Comparison of ENCODE assay signal across 14 cellular contexts in the genomic region with DNA sequence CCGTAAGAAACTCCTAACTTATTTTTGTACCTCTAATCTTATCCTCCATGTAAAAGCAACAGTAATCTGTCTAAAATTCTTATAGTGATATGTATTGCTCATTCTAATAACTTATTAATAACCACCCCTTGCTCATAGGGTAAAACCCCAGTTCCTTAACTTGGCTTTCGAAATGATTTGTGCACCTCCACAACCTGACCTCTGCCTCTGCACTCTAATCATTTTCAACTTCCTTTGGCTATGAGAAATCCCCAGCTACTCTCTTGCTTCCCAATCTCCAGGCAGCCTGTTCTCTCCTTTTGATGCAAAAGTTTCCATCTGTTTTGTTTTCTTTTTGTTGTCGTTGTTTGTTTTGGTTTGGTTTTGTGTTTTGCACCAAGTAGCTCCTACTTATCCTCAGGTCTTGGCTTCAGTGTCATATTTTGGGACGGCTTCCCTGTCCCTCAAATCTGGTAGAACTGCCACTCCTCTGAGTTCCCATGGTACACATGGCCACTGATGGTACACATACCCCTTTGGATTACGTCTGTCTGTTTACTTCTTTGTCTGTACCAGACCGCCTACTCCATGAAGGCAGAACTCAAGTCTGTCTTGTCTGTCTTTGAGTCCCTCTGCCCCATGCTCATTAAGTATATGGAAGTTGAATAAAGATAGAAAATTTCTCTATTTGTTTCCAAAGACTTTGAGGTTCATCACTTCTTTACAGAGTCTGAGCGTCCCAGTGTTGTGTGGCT.
A peak's percentile ranks its signal among the peaks of the same experiment; 100 is the strongest.
DNase-seq lines count a peak whose midpoint lies in the region; ATAC-seq and TF ChIP-seq lines count a peak whose summit lies in the region.
"Had no signal": no experiment of that assay in that cellular context is flagged by ENCODE, and none has a peak within 500 bp of the region (broad histone marks: within the 10 kb centered on the region; RNA-seq: fewer than 3 reads in every experiment).

No MANE protein-coding gene starts in this region.

- H3K27ac ChIP-seq in OCI-LY3 (ENCODE audit: low read length) (peak overlapping the region; percentile 87), thyroid gland (no peak overlapping the region)
- H3K27ac ChIP-seq: coronary artery, hepatocyte had no signal

- peaks cover 4% of the 10 kb centered on the region for H3K36me3 ChIP-seq in OCI-LY3 (replicated peaks; ENCODE audit: low read depth, low read length)
- H3K36me3 ChIP-seq in thyroid gland, result no peaks in the 10 kb centered on the region

- in situ Hi-C loops in GM13976 (cut with MboI; ENCODE audit: low sequenced_read_pairs, unreplicated experiment), result no loop called here

- H3K4me3 ChIP-seq in OCI-LY3 (ENCODE audit: low read length) (peak overlapping the region; percentile 60), thyroid gland (replicated peaks in 1 of 3) (no peak overlapping the region)
- H3K4me3 ChIP-seq: coronary artery, hepatocyte had no signal

- H2AFZ ChIP-seq in OCI-LY3 (ENCODE audit: low read depth, low read length), result no peak overlapping the region
- H2AFZ ChIP-seq: hepatocyte had no signal

- WGBS in thyroid gland, 2 donors, result 91 to 92% methylated on average over 7 of the region's 7 CpGs

- TF ChIP-seq POLR2A in thyroid gland (IDR thresholded peaks at IDR 0.05), result no peak

- H3K9ac ChIP-seq in OCI-LY3 (ENCODE audit: low read length), result peak overlapping the region; percentile 48

- peaks cover 65% of the 10 kb centered on the region for H3K4me1 ChIP-seq in OCI-LY3 (ENCODE audit: low read length)
- no peaks in the 10 kb centered on the region for H3K4me1 ChIP-seq in thyroid gland

- H3K9me3 ChIP-seq in OCI-LY3 (ENCODE audit: insufficient read depth, low read length) (no peaks in the 10 kb centered on the region), thyroid gland (no peaks in the 10 kb centered on the region)

- H3K4me2 ChIP-seq in OCI-LY3 (ENCODE audit: low read length), result peak overlapping the region; percentile 84
- H3K4me2 ChIP-seq: hepatocyte had no signal

- intact Hi-C loops in left cardiac atrium (cut with DNase I), result no loop called here
- intact Hi-C loops in thyroid gland (cut with DNase I), result no loop called here

- H4K20me1 ChIP-seq in OCI-LY3 (ENCODE audit: insufficient read depth, low read length), result no peaks in the 10 kb centered on the region

- ATAC-seq in GM19351 (IDR thresholded peaks at IDR 0.05; ENCODE audit: unreplicated experiment) (peak; percentile 90), HG02870 (IDR thresholded peaks at IDR 0.05; ENCODE audit: unreplicated experiment) (peak; percentile 96), left cardiac atrium (no peak)

- no peaks in the 10 kb centered on the region for H3K79me2 ChIP-seq in OCI-LY3 (ENCODE audit: low read length)
- H3K79me2 ChIP-seq: hepatocyte had no signal

- TF ChIP-seq CTCF in GM13976 (IDR thresholded peaks at IDR 0.05; ENCODE audit: borderline replicate concordance, control extremely low read depth, extremely low read depth, insufficient read depth, missing control alignments) (no peak), OCI-LY3 (IDR thresholded peaks at IDR 0.05; ENCODE audit: low read depth, low read length) (no peak), thyroid gland (IDR thresholded peaks at IDR 0.05) (no peak)

- DNase-seq in GM13976 (ENCODE audit: low spot score) (peak; percentile 44), left cardiac atrium (no peak), thyroid gland (no peak), OCI-M1 (lab: John Stamatoyannopoulos, UW) (no peak), medulla oblongata (ENCODE audit: extremely low spot score) (no peak)
- DNase-seq: COR-L47, GOT3, NCI-H1105, SHP77 had no signal

- H3K27me3 ChIP-seq in OCI-LY3 (ENCODE audit: low read depth, low read length) (peaks cover 16% of the 10 kb centered on the region), thyroid gland (no peaks in the 10 kb centered on the region)
- H3K27me3 ChIP-seq: hepatocyte had no signal

Comparison
In these comparisons a context has a peak if more than half of its experiments do, and no peak if none do; other contexts are left out.
1. ATAC-seq: peak in GM19351 (single experiment) and HG02870 (single experiment); none in left cardiac atrium (0 of 2).